Comparison of ENCODE assay signal across 2 cellular contexts in the genomic region with DNA sequence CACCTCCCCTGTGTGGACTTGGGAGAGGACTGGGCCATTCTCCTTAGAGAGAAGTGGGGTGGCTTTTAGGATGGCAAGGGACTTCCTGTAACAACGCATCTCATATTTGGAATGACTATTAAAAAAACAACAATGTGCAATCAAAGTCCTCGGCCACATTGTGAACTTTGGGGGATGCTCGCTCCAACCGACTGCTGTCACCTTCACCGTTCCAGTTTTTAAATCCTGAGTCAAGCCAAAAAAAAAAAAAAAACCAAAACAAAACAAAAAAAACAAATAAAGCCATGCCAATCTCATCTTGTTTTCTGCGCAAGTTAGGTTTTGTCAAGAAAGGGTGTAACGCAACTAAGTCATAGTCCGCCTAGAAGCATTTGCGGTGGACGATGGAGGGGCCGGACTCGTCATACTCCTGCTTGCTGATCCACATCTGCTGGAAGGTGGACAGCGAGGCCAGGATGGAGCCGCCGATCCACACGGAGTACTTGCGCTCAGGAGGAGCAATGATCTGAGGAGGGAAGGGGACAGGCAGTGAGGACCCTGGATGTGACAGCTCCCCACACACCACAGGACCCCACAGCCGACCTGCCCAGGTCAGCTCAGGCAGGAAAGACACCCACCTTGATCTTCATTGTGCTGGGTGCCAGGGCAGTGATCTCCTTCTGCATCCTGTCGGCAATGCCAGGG.
TF ChIP-seq lines count a peak whose summit lies in the region.

No MANE protein-coding gene starts in this region.

TF ChIP-seq in endothelial cell of umbilical vein, 7 proteins besides CTCF, POLR2A, EP300 and RAD21:
- TF ChIP-seq POLR2AphosphoS5 (IDR thresholded peaks at IDR 0.05; ENCODE audit: insufficient read depth, low read depth, low read length): peak; percentile 69

TF ChIP-seq in neural cell, 6 proteins besides CTCF, POLR2A, EP300 and RAD21:
- peak; percentile 49 for TF ChIP-seq POLR2AphosphoS5 (IDR thresholded peaks at IDR 0.05)
